In the genomic region with DNA sequence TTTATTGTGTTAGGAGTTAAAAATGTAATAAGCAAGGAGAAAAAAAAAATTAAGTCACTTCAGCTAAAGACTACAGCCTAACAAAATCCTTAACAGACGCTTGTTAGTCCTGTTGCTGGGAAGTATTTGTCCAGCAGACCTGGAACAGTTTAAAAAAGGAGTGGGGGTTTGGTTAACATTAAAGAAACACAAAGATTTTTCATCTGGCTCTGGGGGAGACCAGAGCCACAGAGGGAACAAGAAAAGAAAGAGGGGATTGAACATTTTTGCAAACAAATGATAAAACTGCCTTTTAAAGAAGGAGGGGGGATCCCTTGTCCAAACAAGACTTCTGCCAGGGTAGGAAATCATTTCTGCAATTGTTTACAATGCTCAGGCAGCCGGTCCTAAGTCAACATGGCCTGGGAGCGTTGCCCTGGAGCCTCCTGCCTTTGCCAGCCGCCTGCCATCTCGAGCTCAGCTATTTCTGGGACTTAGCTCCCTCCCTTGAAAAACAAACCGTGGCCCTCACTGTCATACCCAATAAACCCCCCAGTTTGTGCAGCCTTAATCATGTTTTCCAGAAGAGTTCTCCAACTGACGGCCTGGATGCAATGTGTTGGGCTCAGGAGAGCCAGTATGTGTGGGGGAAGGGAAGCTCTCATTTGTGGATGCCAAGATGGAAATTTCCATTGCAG, we compare ENCODE assay signal across 8 cellular contexts.
A peak's percentile ranks its signal among the peaks of the same experiment; 100 is the strongest.
DNase-seq lines count a peak whose midpoint lies in the region; ATAC-seq, FAIRE-seq and TF ChIP-seq lines count a peak whose summit lies in the region.

No MANE protein-coding gene starts in this region.

- no peak overlapping the region for H3K27ac Mint-ChIP-seq in natural killer cell treated with Interleukin-12 subunit alpha and Interleukin-12 subunit beta and Interleukin-15 and Interleukin-18, amount 100 ng/mL, for 72 hours

- H3K36me3 ChIP-seq in esophagus muscularis mucosa (no peaks in the 10 kb centered on the region), neuron (ENCODE audit: insufficient read depth, low read length) (no peaks in the 10 kb centered on the region), OCI-LY7 (ENCODE audit: insufficient read depth, low read length) (no peaks in the 10 kb centered on the region)

- no peaks in the 10 kb centered on the region for H3K9me3 Mint-ChIP-seq in natural killer cell treated with Interleukin-12 subunit alpha and Interleukin-12 subunit beta and Interleukin-15 and Interleukin-18, amount 100 ng/mL, for 72 hours

- H3K79me2 ChIP-seq in OCI-LY7 (ENCODE audit: insufficient read depth, low read depth, low read length): no peaks in the 10 kb centered on the region

- TF ChIP-seq EP300 in esophagus muscularis mucosa (IDR thresholded peaks at IDR 0.05): no peak

- intact Hi-C loops in esophagus muscularis mucosa (cut with DNase I) (loop anchor here (5.0 kb wide), 1 partner anchor 52 kb away; no protein-coding TSS in a partner anchor), OCI-LY7 (cut with micrococcal nuclease; ENCODE audit: unreplicated experiment) (no loop called here)

- H3K4me3 Mint-ChIP-seq in natural killer cell treated with Interleukin-12 subunit alpha and Interleukin-12 subunit beta and Interleukin-15 and Interleukin-18, amount 100 ng/mL, for 72 hours: no peak overlapping the region

- H3K27me3 ChIP-seq in esophagus muscularis mucosa (no peaks in the 10 kb centered on the region), neuron (ENCODE audit: insufficient read depth, low read length) (no peaks in the 10 kb centered on the region)

- POLR2A ChIA-PET in OCI-LY7 (lab: Charles Lee): no interaction called here

- DNase-seq in Caki2 (ENCODE audit: low read depth): peak; percentile 78
- peak; percentile 13 for DNase-seq in NCI-H460 (ENCODE audit: extremely low read depth, low read depth)
- no peak for DNase-seq in esophagus muscularis mucosa (ENCODE audit: extremely low spot score)
- no peak for DNase-seq in SKM-1 (lab: John Stamatoyannopoulos, UW; ENCODE audit: unreplicated experiment)
- no peak for DNase-seq in OCI-LY7 (ENCODE audit: low spot score)
- DNase-seq in HTR-8/SVneo (ENCODE audit: insufficient read length, low spot score): no peak
- no peak for DNase-seq in natural killer cell treated with Interleukin-12 subunit alpha and Interleukin-12 subunit beta and Interleukin-15 and Interleukin-18, amount 100 ng/mL, for 72 hours (ENCODE audit: low spot score)

- TF ChIP-seq POLR2A in esophagus muscularis mucosa (IDR thresholded peaks at IDR 0.05; ENCODE audit: low read depth): no peak

- H3K4me1 Mint-ChIP-seq in natural killer cell treated with Interleukin-12 subunit alpha and Interleukin-12 subunit beta and Interleukin-15 and Interleukin-18, amount 100 ng/mL, for 72 hours (ENCODE audit: low read depth in 2 of 2): peaks cover 0 to 7% of the 10 kb centered on the region in 2 donors

- TF ChIP-seq CTCF in esophagus muscularis mucosa (IDR thresholded peaks at IDR 0.05) (no peak), OCI-LY7 (conservative IDR thresholded peaks at IDR 0.05; ENCODE audit: low read length) (no peak)

- ATAC-seq in natural killer cell treated with Interleukin-12 subunit alpha and Interleukin-12 subunit beta and Interleukin-15 and Interleukin-18, amount 100 ng/mL, for 72 hours: no peak

- no TSS peak for BruUV-seq in OCI-LY7 (replicated peaks; lab: Mats Ljungman, UMichigan)

- no peak overlapping the region for H3K4me2 ChIP-seq in OCI-LY7 (ENCODE audit: low read length)

- H4K20me1 ChIP-seq in OCI-LY7 (ENCODE audit: insufficient read depth, low read length): no peaks in the 10 kb centered on the region

- WGBS in esophagus muscularis mucosa: 9% methylated on average over 3 of the region's 7 CpGs

- CTCF ChIA-PET in OCI-LY7 (lab: Charles Lee; ENCODE audit: unreplicated experiment): no interaction called here

- no peaks in the 10 kb centered on the region for H3K9me3 ChIP-seq in esophagus muscularis mucosa
- no peaks in the 10 kb centered on the region for H3K9me3 ChIP-seq in neuron (ENCODE audit: low read length)
- peaks cover 7% of the 10 kb centered on the region for H3K9me3 ChIP-seq in OCI-LY7 (ENCODE audit: low read length)

- H3K4me3 ChIP-seq in esophagus muscularis mucosa: peak overlapping the region; percentile 9 to 22 (median 16)
- H3K4me3 ChIP-seq in neuron (ENCODE audit: low read length): no peak overlapping the region
- H3K4me3 ChIP-seq in OCI-LY7 (ENCODE audit: low read depth, low read length, poor library complexity, severe bottlenecking): no peak overlapping the region

- peak overlapping the region; percentile 53 for H2AFZ ChIP-seq in neuron (ENCODE audit: low read depth, low read length)
- no peak overlapping the region for H2AFZ ChIP-seq in OCI-LY7 (ENCODE audit: low read length)

- in situ Hi-C loops in Caki2 (cut with HindIII; ENCODE audit: low pct_unique_long_range_greater_than_20kb, low sequenced_read_pairs): no loop called here

- peaks cover 4 to 25% of the 10 kb centered on the region in 2 donors for H3K27me3 Mint-ChIP-seq in natural killer cell treated with Interleukin-12 subunit alpha and Interleukin-12 subunit beta and Interleukin-15 and Interleukin-18, amount 100 ng/mL, for 72 hours

- H3K9me2 ChIP-seq in OCI-LY7 (ENCODE audit: insufficient read depth, low read length): no peaks in the 10 kb centered on the region

- no peaks in the 10 kb centered on the region for H3K36me3 Mint-ChIP-seq in natural killer cell treated with Interleukin-12 subunit alpha and Interleukin-12 subunit beta and Interleukin-15 and Interleukin-18, amount 100 ng/mL, for 72 hours

- no peak for FAIRE-seq in HTR-8/SVneo (lab: Jason Lieb, UNC)

- H3K27ac ChIP-seq in esophagus muscularis mucosa (replicated peaks in 1 of 4): peak overlapping the region; percentile 82 to 86 (median 84)
- H3K27ac ChIP-seq in OCI-LY7 (ENCODE audit: low read depth, low read length, poor library complexity, severe bottlenecking): no peak overlapping the region

- H3K4me1 ChIP-seq in esophagus muscularis mucosa: peaks cover 39 to 62% (median 51%) of the 10 kb centered on the region in 4 donors
- H3K4me1 ChIP-seq in neuron (ENCODE audit: insufficient read depth, low read length): peaks cover 45% of the 10 kb centered on the region
- no peaks in the 10 kb centered on the region for H3K4me1 ChIP-seq in OCI-LY7 (ENCODE audit: insufficient read depth, low read length, poor library complexity, severe bottlenecking)

Comparison
In these comparisons a context has a peak if more than half of its experiments do, and no peak if none do; other contexts are left out.
1. DNase-seq: peak in Caki2 (single experiment) and NCI-H460 (single experiment); none in esophagus muscularis mucosa (single experiment), SKM-1 (single experiment), OCI-LY7 (single experiment), HTR-8/SVneo (single experiment) and natural killer cell treated with Interleukin-12 subunit alpha and Interleukin-12 subunit beta and Interleukin-15 and Interleukin-18, amount 100 ng/mL, for 72 hours (single experiment).
2. H3K4me3 ChIP-seq: peak in esophagus muscularis mucosa (4 of 4); none in neuron (single experiment) and OCI-LY7 (single experiment).